ENCODE assay signal across 5 cellular contexts in genomic region chr9:98690686-98691085, GRCh38. TPM values are rescaled to one million over a fixed set of nuclear protein-coding genes. Genes with fewer than 3 reads are reported as not detected.
"Had no signal": no experiment of that assay in that cellular context is flagged by ENCODE, and none has a peak within 500 bp of the region (broad histone marks: within the 10 kb centered on the region; RNA-seq: fewer than 3 reads in every experiment).

No MANE protein-coding gene starts in this region.

- DNase-seq: H9, HCEC 1CT, IMR-90, KG1 had no signal

RNA-seq across cellular contexts. Expression of gene GABBR2, which starts 18.0 kb away (rescaled TPM):
- total RNA-seq: HT-29 had no signal
